Comparison of ENCODE assay signal across 20 cellular contexts in the genomic region with DNA sequence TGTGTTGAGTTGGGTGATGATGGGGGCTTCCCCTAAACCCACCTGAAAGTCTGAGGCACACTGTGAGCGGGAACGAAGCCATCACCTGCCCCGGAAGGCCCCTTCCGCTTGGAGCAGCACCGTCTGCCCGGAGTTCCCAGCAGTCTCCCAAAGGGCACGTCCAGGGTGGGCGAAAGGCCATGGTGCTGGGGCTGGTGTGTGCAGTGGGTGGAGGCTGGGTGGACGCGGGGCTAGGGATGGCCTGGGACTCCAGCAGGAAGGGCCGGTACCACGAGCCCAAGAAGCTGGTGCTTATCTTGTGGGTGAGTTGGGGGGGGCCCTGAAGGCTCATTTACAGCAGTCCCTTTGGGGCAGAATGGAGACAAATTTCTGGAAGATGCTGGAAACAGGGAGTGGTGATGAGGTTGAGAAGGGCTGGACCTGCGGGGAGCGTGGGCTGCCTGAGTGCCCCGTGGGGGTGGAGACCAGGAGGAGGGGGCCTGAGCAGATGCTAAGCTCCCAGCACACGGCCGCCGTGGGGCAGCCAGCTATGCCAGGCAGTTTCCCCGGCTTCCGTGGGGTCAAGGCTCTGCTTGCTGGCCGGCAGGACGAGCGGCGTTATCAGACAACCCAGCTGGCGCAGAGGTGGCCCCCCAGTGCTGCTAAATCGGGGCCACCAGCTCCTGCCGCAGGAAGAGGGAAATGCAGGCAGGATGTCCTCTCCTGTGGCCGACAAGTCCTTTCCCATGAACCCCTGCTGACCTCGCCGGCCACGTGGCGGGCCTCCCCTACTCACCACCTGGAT. TPM values are rescaled to one million over a fixed set of nuclear protein-coding genes. Genes with fewer than 3 reads are reported as not detected.
A peak's percentile ranks its signal among the peaks of the same experiment; 100 is the strongest.
DNase-seq lines count a peak whose midpoint lies in the region; ATAC-seq and TF ChIP-seq lines count a peak whose summit lies in the region.
"Had no signal": no experiment of that assay in that cellular context is flagged by ENCODE, and none has a peak within 500 bp of the region (broad histone marks: within the 10 kb centered on the region; RNA-seq: fewer than 3 reads in every experiment).

No MANE protein-coding gene starts in this region.

- no peak overlapping the region for H3K4me3 ChIP-seq in gastrocnemius medialis
- H3K4me3 ChIP-seq: breast epithelium had no signal

- no CpG with 5 or more reads among the region's 32 CpGs for WGBS in H9 (ENCODE audit: extremely low coverage, insufficient read length, low lambda C conversion rate)

- no peak overlapping the region for H3K9ac ChIP-seq in H9 (ENCODE audit: extremely low read depth, insufficient read length, low read length)

- in situ Hi-C loops in gastrocnemius medialis (cut with MboI; ENCODE audit: low sequenced_read_pairs in 4 of 4), result no loop called here

- H3K18ac ChIP-seq in H9 (ENCODE audit: insufficient read length, low read depth, low read length), result no peak overlapping the region

- peaks cover 0 to 1% of the 10 kb centered on the region in 2 experiments; a peak in 2 of 5 replicates for H3K9me3 Mint-ChIP-seq in H9
- H3K9me3 Mint-ChIP-seq: activated naive CD8-positive, alpha-beta T cell treated with anti-CD3 and anti-CD28 coated beads for 36 hours; natural killer cell; T-helper 2 cell treated with Interferon-gamma antibody and Interleukin-4, amounts not matched to agents 5 μg/mL and 100 μg/mL, for 36 hours had no signal

- no peak overlapping the region for H3K23ac ChIP-seq in H9 (ENCODE audit: insufficient read length, low read depth, low read length)

- peaks cover 0 to 5% (median 0%) of the 10 kb centered on the region in 3 experiments; a peak in 1 of 7 replicates for H3K36me3 Mint-ChIP-seq in H9 (ENCODE audit: insufficient read depth in 1 of 3, low read depth in 3 of 3)
- H3K36me3 Mint-ChIP-seq: activated naive CD8-positive, alpha-beta T cell treated with anti-CD3 and anti-CD28 coated beads for 36 hours; natural killer cell had no signal

- no peak overlapping the region for H3K4me3 Mint-ChIP-seq in H9
- H3K4me3 Mint-ChIP-seq: activated CD4-positive, alpha-beta T cell treated with anti-CD3 and anti-CD28 coated beads for 36 hours; activated naive CD8-positive, alpha-beta T cell treated with anti-CD3 and anti-CD28 coated beads for 36 hours; natural killer cell; T-helper 2 cell treated with Interferon-gamma antibody and Interleukin-4, amounts not matched to agents 5 μg/mL and 100 μg/mL, for 36 hours had no signal

- H3K4ac ChIP-seq in H9 (ENCODE audit: low read depth, low read length), result no peak overlapping the region

- H3K4me1 Mint-ChIP-seq in H9, result peaks cover 6 to 17% of the 10 kb centered on the region in 2 experiments

- TF ChIP-seq POLR2A in gastrocnemius medialis (IDR thresholded peaks at IDR 0.05), result no peak

- no peaks in the 10 kb centered on the region for H3K36me3 ChIP-seq in gastrocnemius medialis
- H3K36me3 ChIP-seq: breast epithelium had no signal

- H3K27me3 ChIP-seq in H9 (ENCODE audit: insufficient read depth, low read length) (peaks cover 11% of the 10 kb centered on the region; the same call in 1 of the 2 replicates), gastrocnemius medialis (peaks cover 16 to 26% (median 24%) of the 10 kb centered on the region in 3 donors)

- no peak overlapping the region for H4K91ac ChIP-seq in H9 (ENCODE audit: insufficient read length, low read depth, low read length)

- H3K27ac ChIP-seq in H9 (ENCODE audit: insufficient read length, low read depth, low read length), result no peak overlapping the region
- peak overlapping the region in 3 of 4 donors; percentile 31 to 54 (median 40) for H3K27ac ChIP-seq in gastrocnemius medialis

- no peaks in the 10 kb centered on the region for H4K20me1 ChIP-seq in H9 (ENCODE audit: control insufficient read depth, insufficient read depth, insufficient read length)

- no peak overlapping the region for H4K8ac ChIP-seq in H9 (replicated peaks; ENCODE audit: insufficient read length, low read depth, low read length)

- DNase-seq in H9 (peak; percentile 23), dermis microvascular lymphatic vessel endothelial cell (ENCODE audit: low read depth in 2 of 2) (peak; percentile 96), islet precursor cell (peak; percentile 45), gastrocnemius medialis (no peak), foreskin melanocyte (no peak), D341Med (ENCODE audit: low spot score) (no peak)
- DNase-seq in central memory CD4-positive, alpha-beta T cell, result no peak
- DNase-seq: activated CD4-positive, alpha-beta T cell treated with anti-CD3 and anti-CD28 coated beads for 36 hours; activated naive CD8-positive, alpha-beta T cell treated with anti-CD3 and anti-CD28 coated beads for 36 hours; effector memory CD4-positive, alpha-beta T cell; mammary epithelial cell; natural killer cell; NCI-H1417 treated with DMSO at 0.1 percent for 48 hours; retina had no signal

- H4K5ac ChIP-seq in H9 (ENCODE audit: insufficient read length, low read depth, low read length), result no peak overlapping the region

- H3K4me1 ChIP-seq in H9 (ENCODE audit: insufficient read depth, low read length), result no peaks in the 10 kb centered on the region
- H3K4me1 ChIP-seq in gastrocnemius medialis, result no peaks in the 10 kb centered on the region
- H3K4me1 ChIP-seq: breast epithelium had no signal

- no peak overlapping the region for H2BK120ac ChIP-seq in H9 (ENCODE audit: low read depth, low read length, poor library complexity, severe bottlenecking)

- ATAC-seq in gastrocnemius medialis (no peak), HG03108 (IDR thresholded peaks at IDR 0.05; ENCODE audit: unreplicated experiment) (no peak)
- ATAC-seq: activated CD4-positive, alpha-beta T cell treated with anti-CD3 and anti-CD28 coated beads for 36 hours; natural killer cell had no signal

- H3K14ac ChIP-seq in H9 (ENCODE audit: insufficient read depth, low read length), result no peak overlapping the region; the same call in 1 of the 2 replicates

- H2AK5ac ChIP-seq in H9 (ENCODE audit: insufficient read length, low read length), result no peak overlapping the region

- H2BK15ac ChIP-seq in H9 (ENCODE audit: low read depth, low read length), result no peak overlapping the region

- intact Hi-C loops in gastrocnemius medialis (cut with DNase I; ENCODE audit: low total_unique reads), result no loop called here

- H3K79me2 ChIP-seq in H9 (ENCODE audit: insufficient read depth, low read length), result no peaks in the 10 kb centered on the region

- no peak overlapping the region for H3K56ac ChIP-seq in H9 (ENCODE audit: insufficient read length, low read depth, low read length)

- TF ChIP-seq CTCF in H9 (conservative IDR thresholded peaks at IDR 0.05) (no peak), gastrocnemius medialis (IDR thresholded peaks at IDR 0.05 in 4 of 5, conservative IDR thresholded peaks at IDR 0.05 in 1 of 5) (no peak)

- no peak overlapping the region for H3T11ph ChIP-seq in H9 (ENCODE audit: low read length)

- no peak overlapping the region for H3K27ac Mint-ChIP-seq in H9
- H3K27ac Mint-ChIP-seq: activated CD4-positive, alpha-beta T cell treated with anti-CD3 and anti-CD28 coated beads for 36 hours; activated naive CD8-positive, alpha-beta T cell treated with anti-CD3 and anti-CD28 coated beads for 36 hours; natural killer cell; T-helper 2 cell treated with Interferon-gamma antibody and Interleukin-4, amounts not matched to agents 5 μg/mL and 100 μg/mL, for 36 hours had no signal

- peaks cover 10% of the 10 kb centered on the region for H3K23me2 ChIP-seq in H9 (ENCODE audit: insufficient read length, low read depth, low read length, poor library complexity, severe bottlenecking)

- no peaks in the 10 kb centered on the region for H3K79me1 ChIP-seq in H9 (ENCODE audit: insufficient read depth, low read depth, low read length, poor library complexity, severe bottlenecking)

- H2BK5ac ChIP-seq in H9 (ENCODE audit: insufficient read length, low read length), result no peak overlapping the region

- no peak overlapping the region for H2AFZ ChIP-seq in H9 (ENCODE audit: low read length)

- H3K4me2 ChIP-seq in H9 (ENCODE audit: insufficient read depth, insufficient read length, low read length), result no peak overlapping the region

- peaks cover 41% of the 10 kb centered on the region for H3K27me3 Mint-ChIP-seq in H9 (ENCODE audit: low read depth)

- H3K9me3 ChIP-seq in H9 (ENCODE audit: control insufficient read depth, low read depth, low read length), result no peaks in the 10 kb centered on the region
- H3K9me3 ChIP-seq in gastrocnemius medialis, result no peaks in the 10 kb centered on the region
- H3K9me3 ChIP-seq: breast epithelium had no signal

- H2BK20ac ChIP-seq in H9 (ENCODE audit: low read depth, low read length, poor library complexity, severe bottlenecking), result no peak overlapping the region

- H2BK12ac ChIP-seq in H9 (ENCODE audit: insufficient read length, low read depth, low read length), result no peak overlapping the region

RNA-seq across cellular contexts. Expression of a gene that starts 4.4 kb away (rescaled TPM):
- total RNA-seq in H9 (2021) (6.1 and 6.3 TPM in 2 replicates), dermis microvascular lymphatic vessel endothelial cell (236 and 480 TPM in 2 replicates), gastrocnemius medialis (1 to 10 TPM; 2.6 to 4.7 (median 2.9) TPM)
- total RNA-seq: HT-29, mammary epithelial cell had no signal

RNA-seq across cellular contexts. Expression of a gene that starts 53.7 kb away (rescaled TPM):
- total RNA-seq in H9 (2021), result not detected in 2 replicates
- total RNA-seq in dermis microvascular lymphatic vessel endothelial cell, result 1.5 TPM in 2 replicates
- total RNA-seq in gastrocnemius medialis, result not detected
- total RNA-seq: activated CD4-positive, alpha-beta T cell treated with anti-CD3 and anti-CD28 coated beads for 36 hours; G401; HT-29; LHCN-M2; mammary epithelial cell; natural killer cell had no signal

Comparison
In these comparisons a context has a peak if more than half of its experiments do, and no peak if none do; other contexts are left out.
1. DNase-seq: peak in H9 (single experiment), dermis microvascular lymphatic vessel endothelial cell (2 of 2) and islet precursor cell (single experiment); none in gastrocnemius medialis (0 of 2), foreskin melanocyte (single experiment), D341Med (single experiment) and central memory CD4-positive, alpha-beta T cell (single experiment).
2. RNA of a gene that starts 4.4 kb away (total RNA-seq): 236 to 480 TPM in dermis microvascular lymphatic vessel endothelial cell; 6.1 to 6.3 TPM in H9 and 2.6 to 4.7 TPM in gastrocnemius medialis; every median in the first group is over 10 times any median in the second.